26 cellular contexts compared by ENCODE assay signal in the genomic region with DNA sequence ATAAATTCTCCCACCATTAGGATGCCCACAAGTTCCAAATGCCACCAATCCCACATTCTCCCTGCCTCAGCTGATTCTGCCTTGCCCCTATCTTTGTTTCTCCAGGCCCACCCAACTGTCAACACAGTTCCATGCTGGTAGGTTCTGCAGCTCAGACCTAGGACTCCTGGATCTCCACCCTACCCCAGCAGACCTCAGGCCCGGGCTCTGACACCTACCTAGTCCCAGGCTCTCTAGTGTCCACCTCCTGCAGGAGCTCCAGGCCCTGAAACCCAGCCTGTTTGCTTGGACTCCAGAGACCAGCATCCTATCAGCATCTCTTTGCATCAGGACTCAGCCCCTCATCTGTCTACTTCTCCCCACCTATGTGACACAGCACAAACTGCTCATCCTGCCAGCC.
"Had no signal": no experiment of that assay in that cellular context is flagged by ENCODE, and none has a peak within 500 bp of the region (broad histone marks: within the 10 kb centered on the region; RNA-seq: fewer than 3 reads in every experiment).

No MANE protein-coding gene starts in this region.

- ATAC-seq: lower lobe of right lung; pancreas; psoas muscle; stimulated activated effector memory CD8-positive, alpha-beta T cell treated with anti-CD3 and anti-CD28 coated beads, Interleukin-12 subunit alpha, Interleukin-12 subunit beta, amount 100 ng/mL, for 72 hours had no signal

- H3K27ac ChIP-seq: brain microvascular endothelial cell, epithelial cell of prostate, esophagus squamous epithelium, hepatocyte, lower lobe of right lung, pancreas, psoas muscle, thoracic aorta had no signal

- H3K4me3 ChIP-seq: esophagus squamous epithelium, hepatocyte, lower lobe of right lung, pancreas, psoas muscle, thoracic aorta had no signal

- H3K36me3 ChIP-seq: brain microvascular endothelial cell, lower lobe of right lung, pancreas, thoracic aorta had no signal

- DNase-seq: activated CD4-positive, alpha-beta memory T cell treated with anti-CD3 and anti-CD28 coated beads for 36 hours; activated CD4-positive, alpha-beta T cell treated with anti-CD3 and anti-CD28 coated beads, Interleukin-2, amount 10 ng/mL, durations not matched to agents 24 days and 14 days; activated CD4-positive, CD25-positive, alpha-beta regulatory T cell treated with anti-CD3 and anti-CD28 coated beads, Interleukin-2, amount 50 U/mL, for 72 hours; activated CD8-positive, alpha-beta memory T cell treated with anti-CD3 and anti-CD28 coated beads, Interleukin-2, amount 50 U/mL, for 4 hours; activated gamma-delta T cell; activated naive CD4-positive, alpha-beta T cell treated with anti-CD3 and anti-CD28 coated beads, Interleukin-2, amount 10 ng/mL, durations not matched to agents 7 days and 5 days; activated naive CD8-positive, alpha-beta T cell treated with anti-CD3 and anti-CD28 coated beads, Interleukin-2, amount 10 ng/mL, durations not matched to agents 7 days and 5 days; activated T-cell treated with anti-CD3 and anti-CD28 coated beads, Interleukin-2, amount 50 U/mL, for 24 hours; brain microvascular endothelial cell; central memory CD4-positive, alpha-beta T cell; esophagus squamous epithelium; foreskin melanocyte; mesenchymal stem cell; psoas muscle; stimulated activated CD4-positive, alpha-beta T cell treated with anti-CD3 and anti-CD28 coated beads, Interleukin-4, amount 100 ng/mL, for 1 hour; T-helper 2 cell; trophoblast cell had no signal

- H3K27me3 ChIP-seq: pancreas had no signal

- H3K9me3 ChIP-seq: esophagus squamous epithelium, lower lobe of right lung, pancreas, psoas muscle, thoracic aorta had no signal

- FAIRE-seq: astrocyte, keratinocyte, pancreas, urothelium cell line had no signal
